Comparison of ENCODE assay signal across 1 cellular context in the genomic region with DNA sequence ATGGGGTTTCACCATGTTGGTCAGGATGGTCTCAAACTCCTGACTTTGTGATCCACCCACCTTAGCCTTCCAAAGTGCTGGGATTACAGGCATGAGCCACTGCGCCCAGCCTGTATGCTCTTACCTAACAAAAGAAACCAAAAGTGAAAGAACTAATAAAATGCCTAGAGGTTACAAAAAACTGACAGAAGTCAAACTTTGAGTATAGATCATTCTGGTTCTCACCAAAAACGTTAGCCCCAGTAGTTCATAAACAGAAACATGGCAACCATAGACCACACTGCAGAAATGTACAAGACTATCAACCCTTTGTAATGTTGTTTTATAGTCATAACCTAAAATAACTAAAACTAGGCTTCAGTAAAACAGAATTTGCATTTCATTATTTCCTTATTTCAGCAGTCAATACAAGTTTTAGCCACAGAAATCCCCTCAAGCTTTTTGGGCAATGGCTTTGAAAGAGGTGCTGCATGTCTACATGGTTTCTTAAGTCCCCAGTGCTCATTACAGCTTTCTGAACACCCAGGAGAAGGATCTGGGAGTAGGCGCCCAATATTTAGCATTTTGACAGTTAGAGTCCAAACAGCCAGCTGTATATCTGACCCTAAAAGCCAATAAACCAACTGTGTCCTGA.
TF ChIP-seq lines count a peak whose summit lies in the region.

No MANE protein-coding gene starts in this region.

TF ChIP-seq in GM12878, 131 proteins besides CTCF, POLR2A, EP300 and RAD21 (continued from another document):
- no peak; the same call in 1 of the 2 replicates for TF ChIP-seq CBFB (IDR thresholded peaks at IDR 0.05; ENCODE audit: low read depth)
- 0 out of 4 replicates have a peak, but pooled peaks of 1 of the 2 experiments have one; percentile 9 for TF ChIP-seq IKZF2 (IDR thresholded peaks at IDR 0.05)
- TF ChIP-seq TAF1 (IDR thresholded peaks at IDR 0.05; ENCODE audit: borderline replicate concordance, low read depth, low read length): 0 out of 2 replicates have a peak, but pooled peaks have one; percentile 17
- TF ChIP-seq MTA2 (IDR thresholded peaks at IDR 0.05; ENCODE audit: low read depth): no peak
- TF ChIP-seq MYB (IDR thresholded peaks at IDR 0.05; ENCODE audit: borderline replicate concordance, low read depth, low read length): no peak
- no peak for TF ChIP-seq FOXK2 (IDR thresholded peaks at IDR 0.05)
- TF ChIP-seq NFIC (IDR thresholded peaks at IDR 0.05; ENCODE audit: low read depth, low read length): no peak
- no peak for TF ChIP-seq GATAD2B (conservative IDR thresholded peaks at IDR 0.05; ENCODE audit: low read depth)
- no peak for TF ChIP-seq MXI1 (IDR thresholded peaks at IDR 0.05; ENCODE audit: low read depth, low read length)
- no peak for TF ChIP-seq PAX8 (IDR thresholded peaks at IDR 0.05)
- no peak for TF ChIP-seq SUPT20H (IDR thresholded peaks at IDR 0.05; ENCODE audit: borderline replicate concordance, control insufficient read depth, low read depth, low read length)
